ENCODE assay signal across 7 cellular contexts in genomic region chr22:50189184-50189848, GRCh38. TPM values are rescaled to one million over a fixed set of nuclear protein-coding genes. Genes with fewer than 3 reads are reported as not detected.
A peak's percentile ranks its signal among the peaks of the same experiment; 100 is the strongest.
DNase-seq lines count a peak whose midpoint lies in the region; ATAC-seq and TF ChIP-seq lines count a peak whose summit lies in the region.

No MANE protein-coding gene starts in this region.

- no peak for DNase-seq in HL-60 (ENCODE audit: low read depth in 1 of 2, low spot score in 1 of 2)
- DNase-seq in RWPE2 (ENCODE audit: low spot score) = no peak
- peak; percentile 76 for DNase-seq in cardiac septum (ENCODE audit: low spot score)
- DNase-seq in spleen = peak; percentile 87
- no peak for DNase-seq in NCI-H526 treated with DMSO at 0.1 percent for 48 hours (lab: John Stamatoyannopoulos, UW)
- DNase-seq in foreskin melanocyte = no peak
- no peak for DNase-seq in EL

- TF ChIP-seq POLR2A in spleen (IDR thresholded peaks at IDR 0.05) = no peak

- H3K4me1 ChIP-seq in RWPE2 (ENCODE audit: insufficient read depth, poor library complexity, severe bottlenecking) = peaks cover 26% of the 10 kb centered on the region
- H3K4me1 ChIP-seq in spleen = peaks cover 61 to 95% (median 92%) of the 10 kb centered on the region in 6 donors

- H3K4me3 ChIP-seq in HL-60 (replicated peaks; ENCODE audit: insufficient read depth, low read length) (peak overlapping the region; percentile 38), RWPE2 (ENCODE audit: severe bottlenecking) (no peak overlapping the region), spleen (peak overlapping the region in 2 of 8 donors; percentile 47 to 68)

- H3K36me3 ChIP-seq in RWPE2 (ENCODE audit: low read depth) (peaks cover 38% of the 10 kb centered on the region), spleen (peaks cover 0 to 15% (median 11%) of the 10 kb centered on the region in 6 donors)

- intact Hi-C loops in cardiac septum (cut with DNase I) = no loop called here
- intact Hi-C loops in spleen (cut with DNase I; ENCODE audit: low total_unique reads) = no loop called here

- H3K27ac ChIP-seq in HL-60 (replicated peaks) (peak overlapping the region; percentile 97), RWPE2 (ENCODE audit: poor library complexity, severe bottlenecking) (peak overlapping the region; percentile 80), spleen (peak overlapping the region; percentile 85 to 99 (median 96))

- 62 to 84% (median 66%) methylated on average over 12 to 20 of the region's 20 CpGs for WGBS in spleen, 5 donors

- H3K9me3 ChIP-seq in RWPE2 (ENCODE audit: severe bottlenecking) = no peaks in the 10 kb centered on the region
- no peaks in the 10 kb centered on the region for H3K9me3 ChIP-seq in spleen

- H3K27me3 ChIP-seq in HL-60 (ENCODE audit: insufficient read depth, poor library complexity, severe bottlenecking) = no peaks in the 10 kb centered on the region
- H3K27me3 ChIP-seq in RWPE2 (ENCODE audit: insufficient read depth, poor library complexity, severe bottlenecking) = no peaks in the 10 kb centered on the region
- H3K27me3 ChIP-seq in spleen (replicated peaks in 1 of 7) = peaks cover 0 to 9% (median 0%) of the 10 kb centered on the region in 7 donors

- TF ChIP-seq CTCF in HL-60 (IDR thresholded peaks at IDR 0.05; ENCODE audit: insufficient read depth, low read length) = no peak
- no peak for TF ChIP-seq CTCF in RWPE2 (IDR thresholded peaks at IDR 0.05; ENCODE audit: poor library complexity, severe bottlenecking)
- no peak for TF ChIP-seq CTCF in spleen (IDR thresholded peaks at IDR 0.05 in 8 of 11, conservative IDR thresholded peaks at IDR 0.05 in 3 of 11)

- ATAC-seq in RWPE2 (ENCODE audit: low read depth) = no peak

RNA-seq across cellular contexts. Expression of gene TRABD, which starts 3.6 kb away (rescaled TPM):
- total RNA-seq in cardiac septum = 20.1 TPM
- total RNA-seq in spleen = 10 to 100 TPM; 49.8 to 66.5 (median 57.7) TPM
- 10 to 100 TPM; 43.3 to 85.8 (median 77.9) TPM for polyA plus RNA-seq in spleen

RNA-seq across cellular contexts. Expression of gene SELENOO, which starts 11.5 kb away (rescaled TPM):
- total RNA-seq in cardiac septum (12.7 TPM), spleen (10 to 100 TPM; 25.4 to 31.7 (median 29.3) TPM)
- polyA plus RNA-seq in spleen = 10 to 100 TPM; 26.2 to 70.8 (median 47.0) TPM

RNA-seq across cellular contexts. Expression of gene PANX2, which starts 18.8 kb away (rescaled TPM):
- total RNA-seq in cardiac septum = 0.30 TPM
- total RNA-seq in spleen = 1 to 10 TPM in 6 of 7 donors, under 1 TPM in 1; 0.39 to 4.6 (median 2.4) TPM
- polyA plus RNA-seq in spleen = under 1 TPM; 0.11 to 0.67 (median 0.24) TPM

RNA-seq across cellular contexts. Expression of gene TUBGCP6, which starts 55.5 kb away (rescaled TPM):
- total RNA-seq in cardiac septum (22.8 TPM), spleen (10 to 100 TPM; 65.2 to 98.0 (median 69.4) TPM)
- polyA plus RNA-seq in spleen = 10 to 100 TPM; 36.0 to 70.7 (median 69.2) TPM

Comparison
In these comparisons a context has a peak if more than half of its experiments do, and no peak if none do; other contexts are left out.
1. DNase-seq: peak in cardiac septum (single experiment) and spleen (single experiment); none in HL-60 (0 of 2), RWPE2 (single experiment), NCI-H526 treated with DMSO at 0.1 percent for 48 hours (single experiment), foreskin melanocyte (single experiment) and EL (single experiment).
2. Peak in every context shown above with its lines, with median percentiles within 50 percentile points of each other: H3K27ac ChIP-seq.